ENCODE assay signal across 9 cellular contexts in the genomic region with DNA sequence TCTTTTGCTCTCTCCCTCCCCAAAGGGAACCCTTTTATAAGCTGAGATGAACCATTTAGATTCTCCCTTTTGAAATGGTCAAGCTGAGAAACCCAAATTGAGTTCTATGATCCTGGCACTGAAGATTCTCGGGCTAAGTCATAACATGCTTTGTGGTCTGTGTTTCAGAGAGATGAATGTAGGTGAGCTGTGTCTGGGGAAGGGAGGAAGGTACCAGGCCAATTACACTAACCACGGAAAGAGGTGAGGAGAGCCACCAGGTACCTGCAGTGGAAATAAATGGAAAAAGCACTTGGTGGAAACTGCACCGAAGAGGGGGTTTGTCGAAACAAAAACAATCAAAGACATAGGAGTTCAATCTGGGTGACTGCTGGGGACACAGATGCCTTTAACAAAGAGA. TPM values are rescaled to one million over a fixed set of nuclear protein-coding genes. Genes with fewer than 3 reads are reported as not detected.
A peak's percentile ranks its signal among the peaks of the same experiment; 100 is the strongest.
DNase-seq lines count a peak whose midpoint lies in the region; ATAC-seq, FAIRE-seq and TF ChIP-seq lines count a peak whose summit lies in the region.
"Had no signal": no experiment of that assay in that cellular context is flagged by ENCODE, and none has a peak within 500 bp of the region (broad histone marks: within the 10 kb centered on the region; RNA-seq: fewer than 3 reads in every experiment).

No MANE protein-coding gene starts in this region.

- no peak for TF ChIP-seq EP300 in A549 (IDR thresholded peaks at IDR 0.05)

- FAIRE-seq in A549 (lab: Jason Lieb, UNC): no peak

- CTCF ChIA-PET in A549 (lab: Yijun Ruan, JAX) (no interaction called here), activated B cell treated with CpG ODN at 0.5 μM for 24 hours (lab: Charles Lee) (no interaction called here)

- H3K4me3 ChIP-seq in A549: no peak overlapping the region
- peak overlapping the region; percentile 97 for H3K4me3 ChIP-seq in mononuclear cell (ENCODE audit: low read length)

- no peaks in the 10 kb centered on the region for H3K27me3 ChIP-seq in mononuclear cell (ENCODE audit: insufficient read depth, low read length)

- H3K4me3 Mint-ChIP-seq in activated B cell treated with CpG ODN at 0.5 μM for 24 hours: peak overlapping the region; percentile 61

- H3K27ac ChIP-seq in A549: peak overlapping the region; percentile 74 to 96; a peak in 5 of 6 replicates

- no peak for TF ChIP-seq RAD21 in A549 (conservative IDR thresholded peaks at IDR 0.05 in 1 of 2, IDR thresholded peaks at IDR 0.05 in 1 of 2)

- intact Hi-C loops in activated B cell treated with CpG ODN at 0.5 μM for 24 hours (cut with micrococcal nuclease): loop anchor here (2.0 to 10.0 kb wide), 7 partner anchors 17 to 1531 kb away; partner anchors contain the start of genes ACSL3 and SGPP2

- H3K4me1 Mint-ChIP-seq in activated B cell treated with CpG ODN at 0.5 μM for 24 hours: peaks cover 75% of the 10 kb centered on the region

- TF ChIP-seq POLR2A in A549 (IDR thresholded peaks at IDR 0.05; ENCODE audit: low read length): no peak

- 90% methylated on average over 4 of the region's 4 CpGs for WGBS in A549 (ENCODE audit: missing lambda C conversion rate)

- peak overlapping the region; percentile 94 for H3K27ac Mint-ChIP-seq in activated B cell treated with CpG ODN at 0.5 μM for 24 hours

- H3K4me1 ChIP-seq in A549 (peaks cover 21% of the 10 kb centered on the region; the same call in 2 of the 3 replicates), mononuclear cell (ENCODE audit: insufficient read depth, low read length) (peaks cover 34% of the 10 kb centered on the region)

- no peaks in the 10 kb centered on the region for H3K27me3 Mint-ChIP-seq in activated B cell treated with CpG ODN at 0.5 μM for 24 hours

- H3K9me3 ChIP-seq in A549 (no peaks in the 10 kb centered on the region), mononuclear cell (ENCODE audit: low read depth, low read length) (no peaks in the 10 kb centered on the region)

- peaks cover 26% of the 10 kb centered on the region for H3K36me3 Mint-ChIP-seq in activated B cell treated with CpG ODN at 0.5 μM for 24 hours (ENCODE audit: low read depth)

- H3K9me3 Mint-ChIP-seq in activated B cell treated with CpG ODN at 0.5 μM for 24 hours: no peaks in the 10 kb centered on the region

- POLR2A ChIA-PET in A549 (lab: Yijun Ruan, JAX): no interaction called here
- POLR2A ChIA-PET in activated B cell treated with CpG ODN at 0.5 μM for 24 hours (lab: Charles Lee): interaction anchor here (0.6 to 3.3 kb wide), 5 partner anchors 10 to 150 kb away, joined by 3 to 27 read pairs (median 11); partner anchors contain the start of gene WDFY1

- peak overlapping the region; percentile 80 for H3K4me2 ChIP-seq in A549

- TF ChIP-seq CTCF in A549 (IDR thresholded peaks at IDR 0.05): no peak
- TF ChIP-seq CTCF in activated B cell treated with CpG ODN at 0.5 μM for 24 hours (IDR thresholded peaks at IDR 0.05): no peak

- ATAC-seq in A549: no peak
- peak; percentile 25 for ATAC-seq in GM21619 (IDR thresholded peaks at IDR 0.05; ENCODE audit: unreplicated experiment)
- no peak for ATAC-seq in activated B cell treated with CpG ODN at 0.5 μM for 24 hours (ENCODE audit: low read depth)
- no peak for ATAC-seq in HG03354 (IDR thresholded peaks at IDR 0.05; ENCODE audit: poor library complexity, severe bottlenecking, unreplicated experiment)

- DNase-seq in A549 (ENCODE audit: low read depth in 1 of 2, low spot score in 1 of 2) (no peak), activated B cell treated with CpG ODN at 0.5 μM for 24 hours (no peak), Kasumi-1 (lab: John Stamatoyannopoulos, UW) (no peak), NCI-H1092 (lab: John Stamatoyannopoulos, UW) (no peak)
- DNase-seq in central memory CD4-positive, alpha-beta T cell: no peak
- DNase-seq: NCI-H146 had no signal

TF ChIP-seq in A549, 52 proteins besides CTCF, POLR2A, EP300 and RAD21:
- TF ChIP-seq, protein P1, sequence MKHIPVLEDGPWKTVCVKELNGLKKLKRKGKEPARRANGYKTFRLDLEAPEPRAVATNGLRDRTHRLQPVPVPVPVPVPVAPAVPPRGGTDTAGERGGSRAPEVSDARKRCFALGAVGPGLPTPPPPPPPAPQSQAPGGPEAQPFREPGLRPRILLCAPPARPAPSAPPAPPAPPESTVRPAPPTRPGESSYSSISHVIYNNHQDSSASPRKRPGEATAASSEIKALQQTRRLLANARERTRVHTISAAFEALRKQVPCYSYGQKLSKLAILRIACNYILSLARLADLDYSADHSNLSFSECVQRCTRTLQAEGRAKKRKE (CRISPR knock-in tag; IDR thresholded peaks at IDR 0.05; ENCODE audit: low read depth): no peak
- TF ChIP-seq HEYL (CRISPR knock-in tag; IDR thresholded peaks at IDR 0.05) (no peak), HOXA7 (CRISPR knock-in tag; IDR thresholded peaks at IDR 0.05) (no peak), NR3C1 (IDR thresholded peaks at IDR 0.05) (no peak), RFX5 (IDR thresholded peaks at IDR 0.05) (no peak), RARB (CRISPR knock-in tag; IDR thresholded peaks at IDR 0.05) (no peak), ESRRA (IDR thresholded peaks at IDR 0.05; ENCODE audit: borderline replicate concordance, low read length) (no peak)

RNA-seq across cellular contexts. Expression of gene MRPL44, which starts 1.0 kb away (rescaled TPM):
- polyA plus RNA-seq in A549 (2011; rRNA removed): 37.8 and 39.2 TPM in 2 replicates
- 20.5 and 23.7 TPM in 2 replicates for polyA plus RNA-seq in A549 (2012; cell fraction: cytosol; rRNA removed)
- 11.1 and 19.5 TPM in 2 replicates for polyA plus RNA-seq in A549 (2012; cell fraction: nucleus; rRNA removed)
- polyA plus RNA-seq in A549 (2017; fragmentation: RNase III; extraction: RNeasy Plus Mini Kit Qiagen cat#74134 plus additional on column Dnase treatment): 39.0 to 40.7 TPM (median 40.0 TPM) in 3 replicates
- 8.9 and 10.0 TPM in 2 replicates for polyA minus RNA-seq in A549 (2011; rRNA and poly(A)+ RNA removed)
- 29.9 and 30.4 TPM in 2 replicates for total RNA-seq in activated B cell treated with CpG ODN at 0.5 μM for 24 hours
- 69.6 TPM for total RNA-seq in mononuclear cell

RNA-seq across cellular contexts. Expression of gene WDFY1, which starts 11.1 kb away (rescaled TPM):
- polyA plus RNA-seq in A549 (2011; rRNA removed): 61.5 and 70.8 TPM in 2 replicates
- 26.9 and 40.2 TPM in 2 replicates for polyA plus RNA-seq in A549 (2012; cell fraction: cytosol; rRNA removed)
- 57.9 and 73.6 TPM in 2 replicates for polyA plus RNA-seq in A549 (2012; cell fraction: nucleus; rRNA removed)
- polyA plus RNA-seq in A549 (2017; fragmentation: RNase III; extraction: RNeasy Plus Mini Kit Qiagen cat#74134 plus additional on column Dnase treatment): 36.6 to 38.9 TPM (median 38.7 TPM) in 3 replicates
- 186 and 190 TPM in 2 replicates for polyA minus RNA-seq in A549 (2011; rRNA and poly(A)+ RNA removed)
- total RNA-seq in activated B cell treated with CpG ODN at 0.5 μM for 24 hours: 67.2 and 77.0 TPM in 2 replicates
- 103 TPM for total RNA-seq in mononuclear cell
